ENCODE assay signal across 8 cellular contexts in genomic region chr6:149990672-149991402, GRCh38. TPM values are rescaled to one million over a fixed set of nuclear protein-coding genes. Genes with fewer than 3 reads are reported as not detected.
DNase-seq lines count a peak whose midpoint lies in the region; FAIRE-seq and TF ChIP-seq lines count a peak whose summit lies in the region.

No MANE protein-coding gene starts in this region.

- DNase-seq in NCI-H1417 (lab: John Stamatoyannopoulos, UW) (peak in 2 of 3 experiments; percentile 54 to 70), NCI-H1417 treated with DMSO at 0.1 percent for 48 hours (lab: John Stamatoyannopoulos, UW) (no peak), NCI-H1105 treated with DMSO at 0.1 percent for 48 hours (lab: John Stamatoyannopoulos, UW) (peak; percentile 50), bronchial epithelial cell (ENCODE audit: low read depth) (no peak), neural crest cell (ENCODE audit: low read depth, low spot score) (no peak), mesenteric fat pad (ENCODE audit: low spot score) (no peak), D721Med (ENCODE audit: insufficient read length, low spot score) (no peak), cerebellar cortex (ENCODE audit: low spot score) (no peak)

- H3K27me3 Mint-ChIP-seq in neural crest cell (ENCODE audit: low read depth) = peaks cover 95% of the 10 kb centered on the region

- peak overlapping the region; percentile 61 for H3K4me3 Mint-ChIP-seq in neural crest cell

- peaks cover 3% of the 10 kb centered on the region for H3K9me3 Mint-ChIP-seq in neural crest cell

- peaks cover 17% of the 10 kb centered on the region for H3K4me1 Mint-ChIP-seq in neural crest cell

- H3K4me3 ChIP-seq in bronchial epithelial cell (ENCODE audit: low read depth, low read length) = peak overlapping the region; percentile 19

- TF ChIP-seq CTCF in bronchial epithelial cell (IDR thresholded peaks at IDR 0.05; ENCODE audit: insufficient read depth, low read length, severe bottlenecking) (no peak), neural crest cell (conservative IDR thresholded peaks at IDR 0.05) (no peak), D721Med (IDR thresholded peaks at IDR 0.05; ENCODE audit: insufficient read depth, missing control alignments) (no peak)

- H3K36me3 ChIP-seq in bronchial epithelial cell (ENCODE audit: control insufficient read depth, insufficient read depth, low read length) = no peaks in the 10 kb centered on the region

- peaks cover 57% of the 10 kb centered on the region for H3K27me3 ChIP-seq in bronchial epithelial cell (ENCODE audit: control insufficient read depth, insufficient read depth, low read length)

- H3K36me3 Mint-ChIP-seq in neural crest cell (ENCODE audit: low read depth) = peaks cover 11% of the 10 kb centered on the region

- H3K27ac Mint-ChIP-seq in neural crest cell (ENCODE audit: unreplicated experiment) = no peak overlapping the region

- FAIRE-seq in bronchial epithelial cell (lab: Jason Lieb, UNC) = no peak
- no peak for FAIRE-seq in D721Med (lab: Jason Lieb, UNC)

RNA-seq across cellular contexts. Expression of gene ULBP1, which starts 27.1 kb away (rescaled TPM):
- total RNA-seq in bronchial epithelial cell = 1.1 and 4.1 TPM in 2 replicates
- total RNA-seq in neural crest cell = 2.3 and 2.5 TPM in 2 replicates
- total RNA-seq in mesenteric fat pad = 0.19 TPM

RNA-seq across cellular contexts. Expression of gene RAET1L, which starts 34.5 kb away (rescaled TPM):
- total RNA-seq in bronchial epithelial cell = 0.79 and 20.4 TPM in 2 replicates
- not detected in 2 replicates for total RNA-seq in neural crest cell
- total RNA-seq in mesenteric fat pad = not detected

RNA-seq across cellular contexts. Expression of gene ULBP2, which starts 49.0 kb away (rescaled TPM):
- total RNA-seq in bronchial epithelial cell (2.4 and 12.2 TPM in 2 replicates), neural crest cell (0.23 and 0.30 TPM in 2 replicates), mesenteric fat pad (0.96 TPM)

Comparison
In these comparisons a context has a peak if more than half of its experiments do, and no peak if none do; other contexts are left out.
1. DNase-seq: peak in NCI-H1417 (2 of 3) and NCI-H1105 treated with DMSO at 0.1 percent for 48 hours (single experiment); none in NCI-H1417 treated with DMSO at 0.1 percent for 48 hours (single experiment), bronchial epithelial cell (single experiment), neural crest cell (single experiment), mesenteric fat pad (single experiment), D721Med (single experiment) and cerebellar cortex (single experiment).